Comparison of ENCODE assay signal across 10 cellular contexts in the genomic region with DNA sequence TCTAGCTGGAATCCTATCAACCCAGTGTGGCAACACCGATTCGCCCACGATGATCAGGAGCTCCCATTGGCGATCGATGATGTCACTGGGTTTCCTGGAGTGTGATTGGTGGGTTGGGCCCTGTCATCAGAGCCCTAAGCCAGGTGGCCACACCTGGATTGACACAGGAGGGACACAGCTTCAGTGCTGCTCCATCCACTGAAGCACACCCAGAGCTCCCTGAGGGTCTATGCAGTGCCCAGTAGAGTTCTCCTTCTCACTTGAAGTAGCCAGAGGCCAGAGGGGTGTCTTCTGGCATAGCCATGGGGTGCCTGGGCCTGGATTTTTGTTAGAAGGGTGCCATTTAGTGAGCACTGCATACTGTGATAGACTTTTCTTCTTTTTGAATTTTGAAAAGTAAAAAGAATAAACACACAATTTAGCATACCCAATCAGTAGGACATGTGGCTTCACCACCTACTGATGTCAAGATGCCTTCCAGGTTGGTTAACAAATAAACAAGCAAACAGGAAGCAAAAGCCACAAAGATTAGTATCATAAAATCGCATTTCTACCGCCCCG.
DNase-seq lines count a peak whose midpoint lies in the region; ATAC-seq, FAIRE-seq and TF ChIP-seq lines count a peak whose summit lies in the region.
"Had no signal": no experiment of that assay in that cellular context is flagged by ENCODE, and none has a peak within 500 bp of the region (broad histone marks: within the 10 kb centered on the region; RNA-seq: fewer than 3 reads in every experiment).

No MANE protein-coding gene starts in this region.

- H3K27me3 Mint-ChIP-seq in activated CD4-positive, alpha-beta T cell treated with anti-CD3 and anti-CD28 coated beads, Interleukin-2, amount 10 ng/mL, durations not matched to agents 24 days and 14 days, result no peaks in the 10 kb centered on the region
- H3K27me3 Mint-ChIP-seq in endothelial cell (ENCODE audit: unreplicated experiment), result peaks cover 5% of the 10 kb centered on the region

- H4K8ac ChIP-seq in H1 (ENCODE audit: extremely low read depth, insufficient read depth, low read length), result no peak overlapping the region

- H3K27ac Mint-ChIP-seq in activated CD4-positive, alpha-beta T cell treated with anti-CD3 and anti-CD28 coated beads, Interleukin-2, amount 10 ng/mL, durations not matched to agents 24 days and 14 days, result no peak overlapping the region
- no peak overlapping the region for H3K27ac Mint-ChIP-seq in endothelial cell (ENCODE audit: unreplicated experiment)

- intact Hi-C loops in activated CD4-positive, alpha-beta T cell treated with anti-CD3 and anti-CD28 coated beads, Interleukin-2, amount 10 ng/mL, durations not matched to agents 24 days and 14 days (cut with micrococcal nuclease), result no loop called here
- intact Hi-C loops in Panc1 (cut with micrococcal nuclease; ENCODE audit: unreplicated experiment), result no loop called here

- WGBS in H1 (ENCODE audit: extremely low coverage in 1 of 2, insufficient coverage in 1 of 2, insufficient read length in 1 of 2, insufficient replicate concordance in 2 of 2, low coverage in 1 of 2, low lambda C conversion rate in 2 of 2, missing lambda C conversion rate in 1 of 2), 2 experiments, result 92% methylated on average over 8 of the region's 8 CpGs; no CpG with 5 or more reads in 1 of the 2 experiments
- 64 to 69% (median 66%) methylated on average over 8 of the region's 8 CpGs for WGBS in small intestine, 3 donors
- WGBS in hepatocyte (ENCODE audit: low lambda C conversion rate, missing lambda C conversion rate), result 94% methylated on average over 8 of the region's 8 CpGs

- H3K27ac ChIP-seq in Panc1 (ENCODE audit: low read length) (0 out of 2 replicates have a peak overlapping the region, but pooled peaks have one; percentile 23), H1 (ENCODE audit: low read depth, low read length) (no peak overlapping the region), small intestine (ENCODE audit: low read depth in 1 of 2, low read length in 1 of 2) (peak overlapping the region; percentile 61 to 80), hepatocyte (no peak overlapping the region)

- H3K79me1 ChIP-seq in H1 (ENCODE audit: low read depth, low read length), result peaks cover 27% of the 10 kb centered on the region

- no peak overlapping the region for H3K4me2 ChIP-seq in H1 (ENCODE audit: insufficient read depth in 1 of 2, low read depth in 2 of 2, low read length in 2 of 2)
- no peak overlapping the region for H3K4me2 ChIP-seq in hepatocyte

- no peaks in the 10 kb centered on the region for H3K9me3 ChIP-seq in Panc1 (ENCODE audit: control insufficient read depth, insufficient read depth, low read depth, low read length)
- no peaks in the 10 kb centered on the region for H3K9me3 ChIP-seq in H1 (ENCODE audit: insufficient read depth in 2 of 2, low read depth in 1 of 2, low read length in 1 of 2)
- H3K9me3 ChIP-seq in small intestine (ENCODE audit: control insufficient read depth, low read depth), result no peaks in the 10 kb centered on the region
- no peaks in the 10 kb centered on the region for H3K9me3 ChIP-seq in hepatocyte (ENCODE audit: low read depth)

- no peak overlapping the region for H3K23ac ChIP-seq in H1 (ENCODE audit: insufficient read length)

- H3K4ac ChIP-seq in H1 (replicated peaks; ENCODE audit: insufficient read length, low read depth, low read length), result no peak overlapping the region

- no peak overlapping the region for H3K4me3 ChIP-seq in Panc1 (ENCODE audit: low read depth in 2 of 2, low read length in 2 of 2)
- no peak overlapping the region for H3K4me3 ChIP-seq in H1 (ENCODE audit: extremely low read depth in 1 of 4, insufficient read depth in 2 of 4, low read depth in 3 of 4, low read length in 4 of 4)
- no peak overlapping the region for H3K4me3 ChIP-seq in small intestine (ENCODE audit: low read depth in 1 of 2, low read length in 2 of 2)
- no peak overlapping the region for H3K4me3 ChIP-seq in hepatocyte

- peaks cover 10 to 16% of the 10 kb centered on the region in 2 experiments for H4K20me1 ChIP-seq in H1 (replicated peaks in 1 of 2; ENCODE audit: control insufficient read depth in 1 of 2, insufficient read depth in 2 of 2, low read length in 2 of 2)
- H4K20me1 ChIP-seq in hepatocyte (ENCODE audit: insufficient read depth, poor library complexity, severe bottlenecking), result peaks cover 6% of the 10 kb centered on the region

- no TSS peak for BruUV-seq in Panc1 (replicated peaks; lab: Mats Ljungman, UMichigan)

- H2AK5ac ChIP-seq in H1 (ENCODE audit: low read depth, low read length), result no peak overlapping the region

- H2BK5ac ChIP-seq in H1 (ENCODE audit: low read depth, low read length), result no peak overlapping the region

- POLR2A ChIA-PET in Panc1 (lab: Charles Lee) (no interaction called here), H1 (lab: Charles Lee; ENCODE audit: partially characterized antibody) (interaction anchor here (0.7 to 1.8 kb wide), 2 partner anchors 8 to 31 kb away, joined by 3 to 7 read pairs; no protein-coding TSS in a partner anchor)

- no peak for TF ChIP-seq RAD21 in H1 (IDR thresholded peaks at IDR 0.05 in 1 of 2, conservative IDR thresholded peaks at IDR 0.05 in 1 of 2; ENCODE audit: low read depth in 2 of 2, low read length in 2 of 2)

- FAIRE-seq in H1 (lab: Jason Lieb, UNC) (no peak), small intestine (lab: Jason Lieb, UNC) (no peak)

- H2AFZ ChIP-seq in H1 (ENCODE audit: low read length) (no peak overlapping the region), hepatocyte (no peak overlapping the region)

- no peak overlapping the region for H2BK20ac ChIP-seq in H1 (ENCODE audit: low read length)

- H2BK15ac ChIP-seq in H1 (ENCODE audit: low read length), result no peak overlapping the region

- no peak overlapping the region for H2BK120ac ChIP-seq in H1 (replicated peaks; ENCODE audit: low read depth, low read length)

- no peaks in the 10 kb centered on the region for H3K9me2 ChIP-seq in hepatocyte (replicated peaks; ENCODE audit: insufficient read depth)

- H3K79me2 ChIP-seq in H1 (ENCODE audit: control insufficient read depth in 1 of 2, insufficient read depth in 2 of 2, low read length in 2 of 2) (peaks cover 0 to 79% of the 10 kb centered on the region in 2 experiments; a peak in 2 of 4 replicates), hepatocyte (peaks cover 88% of the 10 kb centered on the region)

- ATAC-seq in Panc1 (0 out of 2 replicates have a peak, but pooled peaks have one; percentile 21), HG02840 (IDR thresholded peaks at IDR 0.05; ENCODE audit: low FRiP score, unreplicated experiment) (no peak)

- no peak overlapping the region for H2BK12ac ChIP-seq in H1 (ENCODE audit: low read depth, low read length)

- no peak for TF ChIP-seq CTCF in Panc1 (IDR thresholded peaks at IDR 0.05)
- no peak for TF ChIP-seq CTCF in H1 (IDR thresholded peaks at IDR 0.05; ENCODE audit: control extremely low read depth in 1 of 3, insufficient read depth in 1 of 3, low read depth in 1 of 3, low read length in 3 of 3)
- TF ChIP-seq CTCF in hepatocyte (IDR thresholded peaks at IDR 0.05; ENCODE audit: poor library complexity), result no peak
- no peak for TF ChIP-seq CTCF in endothelial cell (IDR thresholded peaks at IDR 0.05; ENCODE audit: unreplicated experiment)

- H3K36me3 ChIP-seq in Panc1 (ENCODE audit: control insufficient read depth, insufficient read depth, low read length), result no peaks in the 10 kb centered on the region
- H3K36me3 ChIP-seq in H1 (ENCODE audit: control insufficient read depth in 2 of 4, insufficient read depth in 4 of 4, low read length in 3 of 4), result peaks cover 0 to 3% (median 0%) of the 10 kb centered on the region in 4 experiments; a peak in 1 of 8 replicates
- peaks cover 0 to 3% of the 10 kb centered on the region in 2 donors for H3K36me3 ChIP-seq in small intestine (ENCODE audit: control insufficient read depth in 2 of 2, insufficient read depth in 2 of 2, low read length in 2 of 2)
- H3K36me3 ChIP-seq in hepatocyte (replicated peaks; ENCODE audit: insufficient read depth, low read depth), result no peaks in the 10 kb centered on the region

- TF ChIP-seq POLR2A in H1 (IDR thresholded peaks at IDR 0.05; ENCODE audit: control extremely low read depth in 1 of 2, low read depth in 2 of 2, low read length in 2 of 2), result no peak

- no peak overlapping the region for H3K56ac ChIP-seq in H1 (replicated peaks; ENCODE audit: insufficient read length, low read depth, low read length)

- peaks cover 10% of the 10 kb centered on the region for H3K36me3 Mint-ChIP-seq in activated CD4-positive, alpha-beta T cell treated with anti-CD3 and anti-CD28 coated beads, Interleukin-2, amount 10 ng/mL, durations not matched to agents 24 days and 14 days (ENCODE audit: low read depth)
- H3K36me3 Mint-ChIP-seq in endothelial cell (ENCODE audit: low read depth, unreplicated experiment), result peaks cover 7% of the 10 kb centered on the region

- CTCF ChIA-PET in Panc1 (lab: Charles Lee), result no interaction called here
- CTCF ChIA-PET in H1 (lab: Charles Lee; ENCODE audit: partially characterized antibody), result interaction anchor here (0.9 to 1.3 kb wide), 2 partner anchors 118 to 120 kb away, joined by 3 read pairs; no protein-coding TSS in a partner anchor

- no peaks in the 10 kb centered on the region for H3K9me3 Mint-ChIP-seq in activated CD4-positive, alpha-beta T cell treated with anti-CD3 and anti-CD28 coated beads, Interleukin-2, amount 10 ng/mL, durations not matched to agents 24 days and 14 days
- no peaks in the 10 kb centered on the region for H3K9me3 Mint-ChIP-seq in endothelial cell (ENCODE audit: unreplicated experiment)

- H3K4me3 Mint-ChIP-seq in activated CD4-positive, alpha-beta T cell treated with anti-CD3 and anti-CD28 coated beads, Interleukin-2, amount 10 ng/mL, durations not matched to agents 24 days and 14 days, result peak overlapping the region; percentile 26
- H3K4me3 Mint-ChIP-seq in endothelial cell (ENCODE audit: unreplicated experiment), result no peak overlapping the region

- H4K5ac ChIP-seq in H1 (ENCODE audit: insufficient read length, low read depth, low read length), result no peak overlapping the region

- peak; percentile 73 for DNase-seq in activated CD4-positive, alpha-beta T cell treated with anti-CD3 and anti-CD28 coated beads, Interleukin-2, amount 10 ng/mL, durations not matched to agents 24 days and 14 days
- no peak for DNase-seq in activated CD4-positive, alpha-beta T cell treated with anti-CD3 and anti-CD28 coated beads, Interleukin-2, amount 50 U/mL, for 48 hours
- DNase-seq in Panc1 (ENCODE audit: low read depth, low spot score), result no peak
- peak in 1 of 2 experiments; percentile 65 for DNase-seq in H1 (ENCODE audit: low read depth in 1 of 2, low spot score in 2 of 2)
- peak; percentile 48 for DNase-seq in small intestine
- DNase-seq in hepatocyte (ENCODE audit: low spot score), result no peak
- no peak for DNase-seq in endothelial cell (ENCODE audit: low spot score)
- DNase-seq: NCI-H1048, SIG-M5 had no signal

- H3K4me1 ChIP-seq in Panc1 (ENCODE audit: control insufficient read depth, insufficient read depth, low read length), result peaks cover 35% of the 10 kb centered on the region
- peaks cover 0 to 3% (median 0%) of the 10 kb centered on the region in 4 experiments; a peak in 1 of 7 replicates for H3K4me1 ChIP-seq in H1 (replicated peaks in 1 of 4; ENCODE audit: control insufficient read depth in 3 of 4, insufficient read depth in 4 of 4, low read length in 3 of 4)
- H3K4me1 ChIP-seq in small intestine (ENCODE audit: control insufficient read depth in 2 of 2, insufficient read depth in 1 of 2, low read depth in 1 of 2, low read length in 1 of 2), result peaks cover 6 to 14% of the 10 kb centered on the region in 2 donors
- H3K4me1 ChIP-seq in hepatocyte (ENCODE audit: insufficient read depth), result no peaks in the 10 kb centered on the region

- no peaks in the 10 kb centered on the region; the same call in 1 of the 2 replicates for H3K23me2 ChIP-seq in H1 (ENCODE audit: low read depth, low read length)

- H3K14ac ChIP-seq in H1 (ENCODE audit: insufficient read length), result no peak overlapping the region

- no peak for TF ChIP-seq EP300 in H1 (IDR thresholded peaks at IDR 0.05; ENCODE audit: borderline replicate concordance in 1 of 2, low read depth in 2 of 2, low read length in 2 of 2)

- no peak overlapping the region for H3K18ac ChIP-seq in H1 (ENCODE audit: extremely low read depth, low read length)

- H4K91ac ChIP-seq in H1 (replicated peaks; ENCODE audit: insufficient read length, low read length), result no peak overlapping the region

- in situ Hi-C loops in Panc1 (cut with HindIII; ENCODE audit: low pct_unique_long_range_greater_than_20kb, low sequenced_read_pairs), result no loop called here

- no peak overlapping the region for H3K9ac ChIP-seq in H1 (replicated peaks in 1 of 4; ENCODE audit: extremely low read depth in 1 of 4, low read depth in 3 of 4, low read length in 3 of 4)

- peaks cover 54% of the 10 kb centered on the region for H3K4me1 Mint-ChIP-seq in activated CD4-positive, alpha-beta T cell treated with anti-CD3 and anti-CD28 coated beads, Interleukin-2, amount 10 ng/mL, durations not matched to agents 24 days and 14 days
- peaks cover 20% of the 10 kb centered on the region for H3K4me1 Mint-ChIP-seq in endothelial cell (ENCODE audit: unreplicated experiment)

- H3K27me3 ChIP-seq in Panc1 (ENCODE audit: control insufficient read depth, insufficient read depth, low read length), result no peaks in the 10 kb centered on the region
- no peaks in the 10 kb centered on the region for H3K27me3 ChIP-seq in H1 (replicated peaks in 1 of 4; ENCODE audit: control insufficient read depth in 3 of 4, extremely low read depth in 1 of 4, insufficient read depth in 3 of 4, low read length in 3 of 4)
- no peaks in the 10 kb centered on the region for H3K27me3 ChIP-seq in small intestine (ENCODE audit: control insufficient read depth in 2 of 2, insufficient read depth in 2 of 2, low read length in 2 of 2)
- H3K27me3 ChIP-seq in hepatocyte, result no peaks in the 10 kb centered on the region

Comparison
In these comparisons a context has a peak if more than half of its experiments do, and no peak if none do; other contexts are left out.
1. DNase-seq: peak in activated CD4-positive, alpha-beta T cell treated with anti-CD3 and anti-CD28 coated beads, Interleukin-2, amount 10 ng/mL, durations not matched to agents 24 days and 14 days (single experiment) and small intestine (single experiment); none in activated CD4-positive, alpha-beta T cell treated with anti-CD3 and anti-CD28 coated beads, Interleukin-2, amount 50 U/mL, for 48 hours (0 of 2), Panc1 (single experiment), hepatocyte (single experiment) and endothelial cell (single experiment).
2. H3K27ac ChIP-seq: peak in Panc1 (single experiment) and small intestine (2 of 2); none in H1 (single experiment) and hepatocyte (single experiment).